Comparison of ENCODE assay signal across 23 cellular contexts in the genomic region with DNA sequence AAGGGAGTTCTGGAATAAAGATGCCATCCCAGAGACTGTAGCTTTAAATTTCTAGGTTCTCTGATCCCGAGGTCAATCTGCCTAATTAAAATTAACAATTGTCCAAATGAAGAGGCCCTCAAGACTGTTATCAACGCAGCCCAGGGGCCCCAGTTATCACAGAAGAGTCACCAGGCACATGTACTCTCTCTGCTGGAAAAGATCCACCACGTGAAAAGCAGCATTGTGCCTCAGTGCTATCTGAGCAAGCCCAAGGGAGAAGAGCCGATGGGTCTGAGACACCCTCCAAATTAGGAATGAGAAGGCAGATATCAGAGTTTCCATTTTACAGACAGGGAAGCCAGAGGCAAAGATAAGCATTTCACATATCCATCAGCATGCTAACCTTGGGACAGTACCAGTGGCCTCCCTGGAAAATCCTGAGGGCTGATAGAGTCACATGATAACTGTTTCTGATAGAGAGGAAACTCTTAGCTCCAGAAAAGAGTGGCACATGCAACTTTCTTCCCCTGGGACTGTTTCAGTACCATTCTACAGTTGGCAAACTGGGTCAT. TPM values are rescaled to one million over a fixed set of nuclear protein-coding genes. Genes with fewer than 3 reads are reported as not detected.
DNase-seq lines count a peak whose midpoint lies in the region; ATAC-seq, FAIRE-seq and TF ChIP-seq lines count a peak whose summit lies in the region.
"Had no signal": no experiment of that assay in that cellular context is flagged by ENCODE, and none has a peak within 500 bp of the region (broad histone marks: within the 10 kb centered on the region; RNA-seq: fewer than 3 reads in every experiment).

No MANE protein-coding gene starts in this region.

- H3K4me3 ChIP-seq in HepG2 (replicated peaks in 1 of 3; ENCODE audit: insufficient read depth in 1 of 3, low read depth in 2 of 3, low read length in 3 of 3) (no peak overlapping the region), right lobe of liver (no peak overlapping the region), gastrocnemius medialis (no peak overlapping the region)
- H3K4me3 ChIP-seq: gastroesophageal sphincter, SK-N-MC, spleen, testis had no signal

- TF ChIP-seq POLR2A in HepG2 (IDR thresholded peaks at IDR 0.05; ENCODE audit: insufficient read depth in 1 of 2, low read depth in 2 of 2, low read length in 2 of 2), result no peak
- no peak for TF ChIP-seq POLR2A in right lobe of liver (IDR thresholded peaks at IDR 0.05)
- no peak for TF ChIP-seq POLR2A in erythroblast (IDR thresholded peaks at IDR 0.05; ENCODE audit: low read length)
- TF ChIP-seq POLR2A in gastrocnemius medialis (IDR thresholded peaks at IDR 0.05), result no peak

- no peak overlapping the region for H3K4me2 ChIP-seq in HepG2 (ENCODE audit: low read depth, low read length)

- H3K9me3 ChIP-seq in HepG2 (ENCODE audit: low read length), result no peaks in the 10 kb centered on the region
- H3K9me3 ChIP-seq in right lobe of liver, result no peaks in the 10 kb centered on the region
- no peaks in the 10 kb centered on the region for H3K9me3 ChIP-seq in gastrocnemius medialis
- H3K9me3 ChIP-seq: gastroesophageal sphincter, spleen, testis had no signal

- TF ChIP-seq EP300 in HepG2 (IDR thresholded peaks at IDR 0.05; ENCODE audit: low read depth in 2 of 2, low read length in 2 of 2), result no peak
- no peak for TF ChIP-seq EP300 in HepG2 (CRISPR knock-in tag; IDR thresholded peaks at IDR 0.05; ENCODE audit: borderline replicate concordance)

- H4K20me1 ChIP-seq in HepG2 (ENCODE audit: insufficient read depth, low read length), result no peaks in the 10 kb centered on the region

- H3K36me3 ChIP-seq in HepG2 (replicated peaks in 1 of 2; ENCODE audit: control insufficient read depth in 1 of 2, insufficient read depth in 2 of 2, low read length in 2 of 2) (peaks cover 16 to 40% of the 10 kb centered on the region in 2 experiments), right lobe of liver (no peaks in the 10 kb centered on the region), gastrocnemius medialis (no peaks in the 10 kb centered on the region)
- H3K36me3 ChIP-seq: gastroesophageal sphincter, spleen had no signal

- CTCF ChIA-PET in HepG2 (lab: Yijun Ruan, JAX; ENCODE audit: low intra/inter-chr PET ratio, low total read pairs), result no interaction called here
- CTCF ChIA-PET in GM10248 (lab: Yijun Ruan, JAX), result interaction anchor here (1.3 to 2.4 kb wide), 4 partner anchors 9 to 44 kb away, joined by 3 to 6 read pairs (median 6); no protein-coding TSS in a partner anchor

- H3K27me3 ChIP-seq in HepG2 (ENCODE audit: control insufficient read depth in 1 of 2, insufficient read depth in 2 of 2, low read length in 2 of 2) (no peaks in the 10 kb centered on the region), right lobe of liver (no peaks in the 10 kb centered on the region), gastrocnemius medialis (no peaks in the 10 kb centered on the region)
- H3K27me3 ChIP-seq: gastroesophageal sphincter, testis had no signal

- H3K79me2 ChIP-seq in HepG2 (ENCODE audit: insufficient read depth, low read length), result peaks cover 24% of the 10 kb centered on the region

- TF ChIP-seq RAD21 in HepG2 (CRISPR knock-in tag; IDR thresholded peaks at IDR 0.05), result no peak

- WGBS in HepG2 (ENCODE audit: low lambda C conversion rate), result 92% methylated on average over 4 of the region's 4 CpGs
- WGBS in right lobe of liver (ENCODE audit: insufficient coverage, low coverage, low lambda C conversion rate, missing lambda C conversion rate), result 74% methylated on average over 4 of the region's 4 CpGs

- peaks cover 95% of the 10 kb centered on the region for H3K4me1 ChIP-seq in HepG2 (ENCODE audit: insufficient read depth, low read length)
- peaks cover 0 to 31% (median 22%) of the 10 kb centered on the region in 4 donors for H3K4me1 ChIP-seq in right lobe of liver
- H3K4me1 ChIP-seq in gastrocnemius medialis, result peaks cover 19 to 25% of the 10 kb centered on the region in 2 donors

- DNase-seq in HepG2 (ENCODE audit: low spot score) (no peak), right lobe of liver (no peak), erythroblast (lab: John Stamatoyannopoulos, UW) (peak; percentile 71 to 91), gastrocnemius medialis (no peak), GM10266 (ENCODE audit: extremely low spot score) (no peak), GM10248 (ENCODE audit: extremely low spot score) (no peak)
- no peak for DNase-seq in stimulated activated naive CD4-positive, alpha-beta T cell treated with Interleukin-2 at 50 U/mL for 16 hours (lab: John Stamatoyannopoulos, UW)
- DNase-seq: activated CD4-positive, alpha-beta T cell treated with anti-CD3 and anti-CD28 coated beads, Interleukin-2, amount 10 ng/mL, durations not matched to agents 24 days and 14 days; activated CD8-positive, alpha-beta memory T cell treated with anti-CD3 and anti-CD28 coated beads, Interleukin-2, amount 50 U/mL, for 48 hours; anterior cingulate cortex; CD4-positive, alpha-beta memory T cell; NCI-H1417 treated with DMSO at 0.1 percent for 48 hours; NCI-H2171; NCI-H69; spleen; stimulated activated CD8-positive, alpha-beta memory T cell treated with anti-CD3 and anti-CD28 coated beads, Interleukin-4, amount 100 ng/mL, for 48 hours; testis had no signal

- POLR2A ChIA-PET in HepG2 (lab: Yijun Ruan, JAX) (interaction anchor here (1.0 to 2.0 kb wide), 2 partner anchors 19 to 70 kb away, joined by 3 to 9 read pairs; no protein-coding TSS in a partner anchor), GM10248 (lab: Yijun Ruan, JAX) (no interaction called here)

- intact Hi-C loops in HepG2 (cut with micrococcal nuclease; ENCODE audit: unreplicated experiment) (loop anchor here (10.0 kb wide), 1 partner anchor 763 kb away; the partner anchor contains the start of gene OSBPL11), right lobe of liver (cut with DNase I) (loop anchor here in 1 of 2 donors (10.0 kb wide), 1 partner anchor 53 kb away; the partner anchor contains the start of gene ITGB5), gastrocnemius medialis (cut with DNase I; ENCODE audit: low total_unique reads) (no loop called here)

- no peak overlapping the region for H2AFZ ChIP-seq in HepG2 (ENCODE audit: low read length)
- H2AFZ ChIP-seq: parathyroid adenoma had no signal

- H3K27ac ChIP-seq in HepG2 (ENCODE audit: extremely low read length, insufficient read depth, low read length) (peak overlapping the region; percentile 100), right lobe of liver (no peak overlapping the region), gastrocnemius medialis (peak overlapping the region in 3 of 4 donors; percentile 45 to 50 (median 46))
- H3K27ac ChIP-seq: SK-N-MC had no signal

- no TSS peak for BruUV-seq in HepG2 (replicated peaks; lab: Mats Ljungman, UMichigan)

- no peak overlapping the region for H3K9ac ChIP-seq in HepG2 (ENCODE audit: insufficient read depth, low read depth, low read length)
- H3K9ac ChIP-seq: parathyroid adenoma had no signal

- no peak for FAIRE-seq in HepG2 (lab: Jason Lieb, UNC)
- FAIRE-seq: colon, HTR-8/SVneo had no signal

- ATAC-seq in HepG2, result no peak
- no peak for ATAC-seq in right lobe of liver
- ATAC-seq in gastrocnemius medialis, result no peak
- no peak for ATAC-seq in HG03108 (IDR thresholded peaks at IDR 0.05; ENCODE audit: unreplicated experiment)
- ATAC-seq: gastroesophageal sphincter had no signal

- no peak for TF ChIP-seq CTCF in HepG2 (CRISPR knock-in tag; IDR thresholded peaks at IDR 0.05)
- TF ChIP-seq CTCF in right lobe of liver (IDR thresholded peaks at IDR 0.05), result no peak
- no peak for TF ChIP-seq CTCF in gastrocnemius medialis (IDR thresholded peaks at IDR 0.05 in 4 of 5, conservative IDR thresholded peaks at IDR 0.05 in 1 of 5)
- no peak for TF ChIP-seq CTCF in GM10266 (IDR thresholded peaks at IDR 0.05; ENCODE audit: control insufficient read depth, insufficient read depth, low read depth, missing control alignments)
- no peak for TF ChIP-seq CTCF in GM10248 (IDR thresholded peaks at IDR 0.05; ENCODE audit: control extremely low read depth, extremely low read depth, low read depth, missing control alignments)

- in situ Hi-C loops in HepG2 (cut with HindIII; ENCODE audit: extremely low pct_ligation_motif_present, low pct_unique_long_range_greater_than_20kb) (no loop called here), gastrocnemius medialis (cut with MboI; ENCODE audit: low sequenced_read_pairs in 4 of 4) (loop anchor here in 1 of 4 donors (10.0 kb wide), 1 partner anchor 53 kb away; the partner anchor contains the start of gene ITGB5)

TF ChIP-seq in HepG2, 621 proteins besides CTCF, POLR2A, EP300 and RAD21 (continues in another document):
- TF ChIP-seq FOXK2 (IDR thresholded peaks at IDR 0.05) (no peak), KLF12 (CRISPR knock-in tag; IDR thresholded peaks at IDR 0.05; ENCODE audit: borderline replicate concordance) (no peak), ZSCAN25 (CRISPR knock-in tag; IDR thresholded peaks at IDR 0.05) (no peak), AHR (CRISPR knock-in tag; IDR thresholded peaks at IDR 0.05) (no peak), ZNF629 (CRISPR knock-in tag; conservative IDR thresholded peaks at IDR 0.05) (peak; percentile 27; the same call in 1 of the 2 replicates), SNAPC2 (CRISPR knock-in tag; IDR thresholded peaks at IDR 0.05) (no peak)

RNA-seq across cellular contexts. Expression of gene ITGB5, which starts 55.5 kb away (rescaled TPM):
- total RNA-seq in HepG2 (2016; rRNA removed; fragmentation: Illumina TruSeq; extraction: Trizol) (50.2 and 74.1 TPM in 2 replicates), right lobe of liver (100 to 1,000 TPM in 3 of 6 experiments, 10 to 100 TPM in 3; 61.3 to 125 (median 98.4) TPM), gastrocnemius medialis (100 to 1,000 TPM in 1 of 4 donors, 10 to 100 TPM in 3; 35.2 to 101 (median 71.3) TPM)
- total RNA-seq in HepG2 (2016; cell fraction: cytosol; rRNA removed; fragmentation: Illumina TruSeq; extraction: Trizol; ENCODE audit: low read depth), result 11.6 and 14.5 TPM in 2 replicates
- total RNA-seq in HepG2 (2016; cell fraction: insoluble cytoplasmic fraction; rRNA removed; fragmentation: Illumina TruSeq; extraction: Trizol), result 36.8 and 80.8 TPM in 2 replicates
- total RNA-seq in HepG2 (2016; cell fraction: membrane; rRNA removed; fragmentation: Illumina TruSeq; extraction: Trizol), result 42.5 and 45.5 TPM in 2 replicates
- 56.3 and 70.0 TPM in 2 replicates for total RNA-seq in HepG2 (2016; cell fraction: nucleus; rRNA removed; fragmentation: Illumina TruSeq; extraction: Trizol)
- polyA plus RNA-seq in HepG2 (2011; rRNA removed), result 343 and 356 TPM in 2 replicates
- 228 and 302 TPM in 2 replicates for polyA plus RNA-seq in HepG2 (2011; cell fraction: cytosol; rRNA removed)
- polyA plus RNA-seq in HepG2 (2011; cell fraction: nucleus; rRNA removed), result 259 and 313 TPM in 2 replicates
- polyA plus RNA-seq in HepG2 (2012), result 127 and 130 TPM in 2 replicates
- 14.7 and 15.8 TPM in 2 replicates for polyA plus RNA-seq in HepG2 (2016; cell fraction: cytosol; fragmentation: Illumina TruSeq; extraction: Trizol; ENCODE audit: low read depth)
- 45.2 and 59.6 TPM in 2 replicates for polyA plus RNA-seq in HepG2 (2016; cell fraction: insoluble cytoplasmic fraction; fragmentation: Illumina TruSeq; extraction: Trizol; ENCODE audit: low read depth)
- polyA plus RNA-seq in HepG2 (2016; cell fraction: membrane; fragmentation: Illumina TruSeq; extraction: Trizol; ENCODE audit: low read depth), result 33.4 and 35.8 TPM in 2 replicates
- 100 and 107 TPM in 2 replicates for polyA plus RNA-seq in HepG2 (2016; cell fraction: nucleus; fragmentation: Illumina TruSeq; extraction: Trizol; ENCODE audit: insufficient read depth, low read depth)
- 84.8 and 423 TPM in 2 replicates for polyA minus RNA-seq in HepG2 (2011; rRNA and poly(A)+ RNA removed; ENCODE audit: low replicate concordance)
- 148 and 170 TPM in 2 replicates for polyA minus RNA-seq in HepG2 (2011; cell fraction: cytosol; rRNA and poly(A)+ RNA removed)
- 147 and 160 TPM in 2 replicates for polyA minus RNA-seq in HepG2 (2011; cell fraction: nucleus; rRNA and poly(A)+ RNA removed)

Comparison
In these comparisons a context has a peak if more than half of its experiments do, and no peak if none do; other contexts are left out.
1. H3K27ac ChIP-seq: peak in HepG2 (single experiment) and gastrocnemius medialis (3 of 4); none in right lobe of liver (0 of 3).
2. DNase-seq: peak in erythroblast (2 of 2); none in HepG2 (single experiment), right lobe of liver (0 of 3), gastrocnemius medialis (0 of 2), stimulated activated naive CD4-positive, alpha-beta T cell treated with Interleukin-2 at 50 U/mL for 16 hours (single experiment), GM10266 (single experiment) and GM10248 (single experiment).